Comparison of ENCODE assay signal across 8 cellular contexts in genomic region chr12:27525373-27525772, GRCh38. TPM values are rescaled to one million over a fixed set of nuclear protein-coding genes. Genes with fewer than 3 reads are reported as not detected.
DNase-seq lines count a peak whose midpoint lies in the region; ATAC-seq and TF ChIP-seq lines count a peak whose summit lies in the region.

No MANE protein-coding gene starts in this region.

- no peaks in the 10 kb centered on the region for H3K27me3 ChIP-seq in muscle layer of duodenum (ENCODE audit: low read depth, low read length)
- no peaks in the 10 kb centered on the region for H3K27me3 ChIP-seq in Peyer's patch

- H3K4me3 ChIP-seq in LNCaP clone FGC (ENCODE audit: low read depth, low read length) (peak overlapping the region; percentile 68), choroid plexus epithelial cell (ENCODE audit: low read depth, low read length) (peak overlapping the region; percentile 85), muscle layer of duodenum (ENCODE audit: low read depth in 1 of 2, low read length in 2 of 2) (peak overlapping the region; percentile 72 to 94), Peyer's patch (peak overlapping the region in 2 of 4 donors; percentile 67 to 95)

- DNase-seq in AG20443 (ENCODE audit: low spot score) (peak; percentile 72), LNCaP clone FGC (ENCODE audit: low read depth) (no peak), choroid plexus epithelial cell (ENCODE audit: low read depth) (peak; percentile 63), NCI-H1694 treated with DMSO at 0.1 percent for 48 hours (lab: John Stamatoyannopoulos, UW) (no peak), NCI-H524 treated with DMSO at 0.1 percent for 48 hours (lab: John Stamatoyannopoulos, UW) (no peak), Peyer's patch (no peak)

- H3K27ac ChIP-seq in muscle layer of duodenum (ENCODE audit: low read length), result peak overlapping the region; percentile 96
- H3K27ac ChIP-seq in Peyer's patch, result peak overlapping the region in 2 of 4 donors; percentile 88 to 95

- no peak for TF ChIP-seq CTCF in LNCaP clone FGC (IDR thresholded peaks at IDR 0.05; ENCODE audit: control insufficient read depth, extremely low read depth, insufficient read depth)
- no peak for TF ChIP-seq CTCF in choroid plexus epithelial cell (conservative IDR thresholded peaks at IDR 0.05; ENCODE audit: low read depth, low read length)
- TF ChIP-seq CTCF in Peyer's patch (IDR thresholded peaks at IDR 0.05), result no peak

- no peak for TF ChIP-seq POLR2A in Peyer's patch (IDR thresholded peaks at IDR 0.05)

- H3K9me3 ChIP-seq in muscle layer of duodenum (ENCODE audit: control insufficient read depth in 1 of 2, low read length in 2 of 2) (no peaks in the 10 kb centered on the region), Peyer's patch (no peaks in the 10 kb centered on the region)

- H3K4me1 ChIP-seq in muscle layer of duodenum (ENCODE audit: control insufficient read depth in 1 of 2, insufficient read depth in 2 of 2, low read length in 2 of 2) (peaks cover 0 to 10% of the 10 kb centered on the region in 2 donors), Peyer's patch (no peaks in the 10 kb centered on the region)

- no peak for ATAC-seq in HG03521 (IDR thresholded peaks at IDR 0.05; ENCODE audit: unreplicated experiment)

- H3K36me3 ChIP-seq in muscle layer of duodenum (ENCODE audit: control insufficient read depth in 1 of 2, insufficient read depth in 2 of 2, low read length in 2 of 2), result no peaks in the 10 kb centered on the region
- no peaks in the 10 kb centered on the region for H3K36me3 ChIP-seq in Peyer's patch

RNA-seq across cellular contexts. Expression of gene PPFIBP1, which starts 1.4 kb away (rescaled TPM):
- total RNA-seq in Peyer's patch, result 100 to 1,000 TPM in 1 of 4 donors, 10 to 100 TPM in 3; 37.5 to 171 (median 48.1) TPM

Comparison
In these comparisons a context has a peak if more than half of its experiments do, and no peak if none do; other contexts are left out.
1. DNase-seq: peak in AG20443 (single experiment) and choroid plexus epithelial cell (single experiment); none in LNCaP clone FGC (single experiment), NCI-H1694 treated with DMSO at 0.1 percent for 48 hours (single experiment), NCI-H524 treated with DMSO at 0.1 percent for 48 hours (single experiment) and Peyer's patch (0 of 3).